Comparison of ENCODE assay signal across 2 cellular contexts in the genomic region with DNA sequence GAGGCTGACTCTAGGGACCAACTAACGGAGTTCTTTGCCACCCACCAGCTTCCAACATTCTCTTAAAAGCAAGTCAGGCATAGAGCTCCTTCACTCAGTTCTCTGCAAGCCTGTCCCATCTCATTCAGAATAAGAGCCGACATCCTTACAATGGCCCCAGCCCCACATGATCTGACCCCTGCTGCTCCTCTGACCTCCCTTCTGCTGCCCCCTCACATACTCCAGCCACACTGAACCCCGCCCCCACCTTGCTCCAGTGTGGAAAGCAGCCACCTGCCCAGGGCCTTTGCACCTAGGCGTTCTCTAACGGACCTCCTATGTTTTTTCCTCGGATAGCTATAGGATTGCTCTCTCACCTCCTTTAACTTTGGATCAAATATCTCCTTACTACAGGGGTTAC.
TF ChIP-seq lines count a peak whose summit lies in the region.

No MANE protein-coding gene starts in this region.

TF ChIP-seq in GM23338, 12 proteins besides CTCF, POLR2A, EP300 and RAD21:
- TF ChIP-seq, protein P1, sequence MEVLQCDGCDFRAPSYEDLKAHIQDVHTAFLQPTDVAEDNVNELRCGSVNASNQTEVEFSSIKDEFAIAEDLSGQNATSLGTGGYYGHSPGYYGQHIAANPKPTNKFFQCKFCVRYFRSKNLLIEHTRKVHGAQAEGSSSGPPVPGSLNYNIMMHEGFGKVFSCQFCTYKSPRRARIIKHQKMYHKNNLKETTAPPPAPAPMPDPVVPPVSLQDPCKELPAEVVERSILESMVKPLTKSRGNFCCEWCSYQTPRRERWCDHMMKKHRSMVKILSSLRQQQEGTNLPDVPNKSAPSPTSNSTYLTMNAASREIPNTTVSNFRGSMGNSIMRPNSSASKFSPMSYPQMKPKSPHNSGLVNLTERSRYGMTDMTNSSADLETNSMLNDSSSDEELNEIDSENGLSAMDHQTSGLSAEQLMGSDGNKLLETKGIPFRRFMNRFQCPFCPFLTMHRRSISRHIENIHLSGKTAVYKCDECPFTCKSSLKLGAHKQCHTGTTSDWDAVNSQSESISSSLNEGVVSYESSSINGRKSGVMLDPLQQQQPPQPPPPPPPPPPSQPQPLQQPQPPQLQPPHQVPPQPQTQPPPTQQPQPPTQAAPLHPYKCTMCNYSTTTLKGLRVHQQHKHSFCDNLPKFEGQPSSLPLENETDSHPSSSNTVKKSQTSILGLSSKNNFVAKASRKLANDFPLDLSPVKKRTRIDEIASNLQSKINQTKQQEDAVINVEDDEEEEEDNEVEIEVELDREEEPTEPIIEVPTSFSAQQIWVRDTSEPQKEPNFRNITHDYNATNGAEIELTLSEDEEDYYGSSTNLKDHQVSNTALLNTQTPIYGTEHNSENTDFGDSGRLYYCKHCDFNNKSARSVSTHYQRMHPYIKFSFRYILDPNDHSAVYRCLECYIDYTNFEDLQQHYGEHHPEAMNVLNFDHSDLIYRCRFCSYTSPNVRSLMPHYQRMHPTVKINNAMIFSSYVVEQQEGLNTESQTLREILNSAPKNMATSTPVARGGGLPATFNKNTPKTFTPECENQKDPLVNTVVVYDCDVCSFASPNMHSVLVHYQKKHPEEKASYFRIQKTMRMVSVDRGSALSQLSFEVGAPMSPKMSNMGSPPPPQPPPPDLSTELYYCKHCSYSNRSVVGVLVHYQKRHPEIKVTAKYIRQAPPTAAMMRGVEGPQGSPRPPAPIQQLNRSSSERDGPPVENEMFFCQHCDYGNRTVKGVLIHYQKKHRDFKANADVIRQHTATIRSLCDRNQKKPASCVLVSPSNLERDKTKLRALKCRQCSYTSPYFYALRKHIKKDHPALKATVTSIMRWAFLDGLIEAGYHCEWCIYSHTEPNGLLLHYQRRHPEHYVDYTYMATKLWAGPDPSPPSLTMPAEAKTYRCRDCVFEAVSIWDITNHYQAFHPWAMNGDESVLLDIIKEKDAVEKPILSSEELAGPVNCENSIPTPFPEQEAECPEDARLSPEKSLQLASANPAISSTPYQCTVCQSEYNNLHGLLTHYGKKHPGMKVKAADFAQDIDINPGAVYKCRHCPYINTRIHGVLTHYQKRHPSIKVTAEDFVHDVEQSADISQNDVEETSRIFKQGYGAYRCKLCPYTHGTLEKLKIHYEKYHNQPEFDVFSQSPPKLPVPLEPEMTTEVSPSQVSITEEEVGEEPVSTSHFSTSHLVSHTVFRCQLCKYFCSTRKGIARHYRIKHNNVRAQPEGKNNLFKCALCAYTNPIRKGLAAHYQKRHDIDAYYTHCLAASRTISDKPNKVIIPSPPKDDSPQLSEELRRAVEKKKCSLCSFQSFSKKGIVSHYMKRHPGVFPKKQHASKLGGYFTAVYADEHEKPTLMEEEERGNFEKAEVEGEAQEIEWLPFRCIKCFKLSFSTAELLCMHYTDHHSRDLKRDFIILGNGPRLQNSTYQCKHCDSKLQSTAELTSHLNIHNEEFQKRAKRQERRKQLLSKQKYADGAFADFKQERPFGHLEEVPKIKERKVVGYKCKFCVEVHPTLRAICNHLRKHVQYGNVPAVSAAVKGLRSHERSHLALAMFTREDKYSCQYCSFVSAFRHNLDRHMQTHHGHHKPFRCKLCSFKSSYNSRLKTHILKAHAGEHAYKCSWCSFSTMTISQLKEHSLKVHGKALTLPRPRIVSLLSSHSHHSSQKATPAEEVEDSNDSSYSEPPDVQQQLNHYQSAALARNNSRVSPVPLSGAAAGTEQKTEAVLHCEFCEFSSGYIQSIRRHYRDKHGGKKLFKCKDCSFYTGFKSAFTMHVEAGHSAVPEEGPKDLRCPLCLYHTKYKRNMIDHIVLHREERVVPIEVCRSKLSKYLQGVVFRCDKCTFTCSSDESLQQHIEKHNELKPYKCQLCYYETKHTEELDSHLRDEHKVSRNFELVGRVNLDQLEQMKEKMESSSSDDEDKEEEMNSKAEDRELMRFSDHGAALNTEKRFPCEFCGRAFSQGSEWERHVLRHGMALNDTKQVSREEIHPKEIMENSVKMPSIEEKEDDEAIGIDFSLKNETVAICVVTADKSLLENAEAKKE (CRISPR knock-in tag; IDR thresholded peaks at IDR 0.05) = peak; percentile 29; the same call in 1 of the 2 replicates
- TF ChIP-seq JUNB (IDR thresholded peaks at IDR 0.05; ENCODE audit: unreplicated experiment) = no peak
TF ChIP-seq in GM23338: peak in this region for 1.

TF ChIP-seq in K562, 482 proteins besides CTCF, POLR2A, EP300 and RAD21 (continued from another document):
- TF ChIP-seq, protein P2, sequence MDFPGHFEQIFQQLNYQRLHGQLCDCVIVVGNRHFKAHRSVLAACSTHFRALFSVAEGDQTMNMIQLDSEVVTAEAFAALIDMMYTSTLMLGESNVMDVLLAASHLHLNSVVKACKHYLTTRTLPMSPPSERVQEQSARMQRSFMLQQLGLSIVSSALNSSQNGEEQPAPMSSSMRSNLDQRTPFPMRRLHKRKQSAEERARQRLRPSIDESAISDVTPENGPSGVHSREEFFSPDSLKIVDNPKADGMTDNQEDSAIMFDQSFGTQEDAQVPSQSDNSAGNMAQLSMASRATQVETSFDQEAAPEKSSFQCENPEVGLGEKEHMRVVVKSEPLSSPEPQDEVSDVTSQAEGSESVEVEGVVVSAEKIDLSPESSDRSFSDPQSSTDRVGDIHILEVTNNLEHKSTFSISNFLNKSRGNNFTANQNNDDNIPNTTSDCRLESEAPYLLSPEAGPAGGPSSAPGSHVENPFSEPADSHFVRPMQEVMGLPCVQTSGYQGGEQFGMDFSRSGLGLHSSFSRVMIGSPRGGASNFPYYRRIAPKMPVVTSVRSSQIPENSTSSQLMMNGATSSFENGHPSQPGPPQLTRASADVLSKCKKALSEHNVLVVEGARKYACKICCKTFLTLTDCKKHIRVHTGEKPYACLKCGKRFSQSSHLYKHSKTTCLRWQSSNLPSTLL (IDR thresholded peaks at IDR 0.05) = no peak
- no peak for TF ChIP-seq STAT5B (CRISPR knock-in tag; IDR thresholded peaks at IDR 0.05)
- no peak for TF ChIP-seq ZNF140 (CRISPR knock-in tag; IDR thresholded peaks at IDR 0.05)
- no peak for TF ChIP-seq ZNF311 (CRISPR knock-in tag; IDR thresholded peaks at IDR 0.05)
- no peak for TF ChIP-seq ZNF57 (CRISPR knock-in tag; IDR thresholded peaks at IDR 0.05)
- no peak for TF ChIP-seq MAZ (CRISPR knock-in tag; conservative IDR thresholded peaks at IDR 0.05 in 1 of 2, IDR thresholded peaks at IDR 0.05 in 1 of 2)
- TF ChIP-seq RBM15 (IDR thresholded peaks at IDR 0.05; ENCODE audit: insufficient read depth, low read length) = no peak
- no peak for TF ChIP-seq ZNF699 (CRISPR knock-in tag; IDR thresholded peaks at IDR 0.05; ENCODE audit: insufficient replicate concordance)
- no peak for TF ChIP-seq ZNF76 (CRISPR knock-in tag; IDR thresholded peaks at IDR 0.05; ENCODE audit: borderline replicate concordance)
- TF ChIP-seq HCFC1 (IDR thresholded peaks at IDR 0.05; ENCODE audit: low read depth, low read length) = no peak
- no peak for TF ChIP-seq HDGF (IDR thresholded peaks at IDR 0.05)
- TF ChIP-seq MNT (conservative IDR thresholded peaks at IDR 0.05) = no peak
